In genomic region chr15:81795899-81796298, GRCh38 we compare ENCODE assay signal across 30 cellular contexts.
"Had no signal": no experiment of that assay in that cellular context is flagged by ENCODE, and none has a peak within 500 bp of the region (broad histone marks: within the 10 kb centered on the region; RNA-seq: fewer than 3 reads in every experiment).

No MANE protein-coding gene starts in this region.

- DNase-seq: Kasumi-1, KG1, MG63, NCI-H1048, NCI-H1092 treated with DMSO at 0.1 percent for 48 hours, NCI-H1105 treated with DMSO at 0.1 percent for 48 hours, NCI-H1417, NCI-H1436, NCI-H146, NCI-H1694, NCI-H187, NCI-H1930, NCI-H2029 treated with DMSO at 0.1 percent for 48 hours, NCI-H2081 treated with DMSO at 0.1 percent for 48 hours, NCI-H2107, NCI-H2171, NCI-H226, NCI-H446 treated with DMSO at 0.1 percent for 48 hours, NCI-H510A, NCI-H524, NCI-H526, NCI-H748 treated with DMSO at 0.1 percent for 48 hours, NCI-H82, PC-9, SHP77, SIG-M5, SK-N-SH, SW 1271 had no signal

- H3K9me3 ChIP-seq: MG63, SJSA1, SK-N-SH had no signal

- H3K4me1 ChIP-seq: SJSA1 had no signal

- H3K9ac ChIP-seq: SK-N-SH had no signal

- H3K4me3 ChIP-seq: MG63, PC-9, SJSA1 had no signal

- H3K4me2 ChIP-seq: PC-9, SK-N-SH had no signal

- H3K27ac ChIP-seq: PC-9, RWPE1, SJSA1 had no signal

- H3K36me3 ChIP-seq: MG63, SJSA1 had no signal

- H2AFZ ChIP-seq: PC-9 had no signal

- H3K27me3 ChIP-seq: MG63, SJSA1 had no signal
